23 cellular contexts compared by ENCODE assay signal in the genomic region with DNA sequence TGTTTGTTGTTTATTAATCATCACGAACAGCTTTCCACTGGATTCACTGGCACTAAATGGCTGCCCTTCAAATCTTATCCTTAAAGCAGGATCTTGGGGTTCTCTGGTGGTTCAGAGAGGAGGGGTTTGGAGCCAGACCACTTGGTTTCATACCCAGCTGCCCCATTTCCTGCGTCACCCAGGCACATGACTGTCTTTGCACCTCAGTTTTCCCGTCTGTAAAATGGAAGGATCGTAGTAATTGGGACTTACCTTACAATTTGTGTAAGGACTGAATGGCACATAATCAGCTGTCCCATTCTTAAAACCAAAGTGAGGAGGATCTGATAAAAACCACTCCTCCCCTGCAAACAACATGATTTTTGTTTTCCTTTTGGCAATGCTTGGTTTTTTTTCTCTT.
"Had no signal": no experiment of that assay in that cellular context is flagged by ENCODE, and none has a peak within 500 bp of the region (broad histone marks: within the 10 kb centered on the region; RNA-seq: fewer than 3 reads in every experiment).

No MANE protein-coding gene starts in this region.

- H3K27ac Mint-ChIP-seq: activated B cell treated with CpG ODN at 0.5 μM for 24 hours; activated CD4-positive, alpha-beta memory T cell treated with anti-CD3 and anti-CD28 coated beads for 36 hours; activated naive CD4-positive, alpha-beta T cell treated with anti-CD3 and anti-CD28 coated beads, Interleukin-2, amount 10 ng/mL, durations not matched to agents 7 days and 5 days; dendritic cell treated with granulocyte-macrophage colony-stimulating factor and Interleukin-4, amounts not matched to agents 40 ng/mL and 50 ng/mL, for 4 days; natural killer cell had no signal

- H3K36me3 Mint-ChIP-seq: activated CD4-positive, alpha-beta memory T cell treated with anti-CD3 and anti-CD28 coated beads for 36 hours; activated naive CD4-positive, alpha-beta T cell treated with anti-CD3 and anti-CD28 coated beads, Interleukin-2, amount 10 ng/mL, durations not matched to agents 7 days and 5 days; natural killer cell had no signal

- H3K4me1 ChIP-seq: body of pancreas, foreskin keratinocyte had no signal

- H3K4me3 ChIP-seq: body of pancreas, thoracic aorta, upper lobe of left lung had no signal

- H3K36me3 ChIP-seq: left ventricle myocardium inferior, thoracic aorta, upper lobe of left lung had no signal

- H3K27ac ChIP-seq: body of pancreas, foreskin keratinocyte, left ventricle myocardium inferior, thoracic aorta, upper lobe of left lung had no signal

- H3K4me3 Mint-ChIP-seq: activated B cell treated with CpG ODN at 0.5 μM for 24 hours; activated CD4-positive, alpha-beta memory T cell treated with anti-CD3 and anti-CD28 coated beads for 36 hours; activated naive CD4-positive, alpha-beta T cell treated with anti-CD3 and anti-CD28 coated beads, Interleukin-2, amount 10 ng/mL, durations not matched to agents 7 days and 5 days; dendritic cell treated with granulocyte-macrophage colony-stimulating factor and Interleukin-4, amounts not matched to agents 40 ng/mL and 50 ng/mL, for 4 days; natural killer cell had no signal

- H3K4me1 Mint-ChIP-seq: activated B cell treated with CpG ODN at 0.5 μM for 24 hours; activated naive CD4-positive, alpha-beta T cell treated with anti-CD3 and anti-CD28 coated beads, Interleukin-2, amount 10 ng/mL, durations not matched to agents 7 days and 5 days had no signal

- H3K27me3 ChIP-seq: upper lobe of left lung had no signal

- DNase-seq: activated B cell treated with CpG ODN at 0.5 μM for 24 hours; activated CD4-positive, alpha-beta memory T cell treated with anti-CD3 and anti-CD28 coated beads for 36 hours; activated CD4-positive, alpha-beta T cell treated with anti-CD3 and anti-CD28 coated beads for 4 hours; activated effector memory CD4-positive, alpha-beta T cell treated with Interleukin-2 at 50 U/mL for 16 hours; activated naive CD4-positive, alpha-beta T cell treated with anti-CD3 and anti-CD28 coated beads, Interleukin-2, amount 10 ng/mL, durations not matched to agents 7 days and 5 days; activated T-cell treated with anti-CD3 and anti-CD28 coated beads, Interleukin-2, amount 50 U/mL, for 48 hours; anterior cingulate cortex; body of pancreas; effector CD4-positive, alpha-beta T cell; erythroblast; foreskin keratinocyte; left ventricle myocardium inferior; midbrain; natural killer cell; nucleus accumbens; posterior cingulate gyrus; stimulated activated CD4-positive, alpha-beta T cell treated with anti-CD3 and anti-CD28 coated beads, Interleukin-2, amount 100 ng/mL, for 48 hours; stimulated activated naive CD4-positive, alpha-beta T cell; T-helper 9 cell; upper lobe of left lung had no signal

- ATAC-seq: body of pancreas, foreskin keratinocyte, natural killer cell, sciatic nerve had no signal

- H3K9me3 ChIP-seq: body of pancreas, left ventricle myocardium inferior, thoracic aorta, upper lobe of left lung had no signal

- H3K9me3 Mint-ChIP-seq: activated B cell treated with CpG ODN at 0.5 μM for 24 hours; activated CD4-positive, alpha-beta memory T cell treated with anti-CD3 and anti-CD28 coated beads for 36 hours; activated naive CD4-positive, alpha-beta T cell treated with anti-CD3 and anti-CD28 coated beads, Interleukin-2, amount 10 ng/mL, durations not matched to agents 7 days and 5 days; dendritic cell treated with granulocyte-macrophage colony-stimulating factor and Interleukin-4, amounts not matched to agents 40 ng/mL and 50 ng/mL, for 4 days; natural killer cell had no signal
